ENCODE assay signal across 1 cellular context in the genomic region with DNA sequence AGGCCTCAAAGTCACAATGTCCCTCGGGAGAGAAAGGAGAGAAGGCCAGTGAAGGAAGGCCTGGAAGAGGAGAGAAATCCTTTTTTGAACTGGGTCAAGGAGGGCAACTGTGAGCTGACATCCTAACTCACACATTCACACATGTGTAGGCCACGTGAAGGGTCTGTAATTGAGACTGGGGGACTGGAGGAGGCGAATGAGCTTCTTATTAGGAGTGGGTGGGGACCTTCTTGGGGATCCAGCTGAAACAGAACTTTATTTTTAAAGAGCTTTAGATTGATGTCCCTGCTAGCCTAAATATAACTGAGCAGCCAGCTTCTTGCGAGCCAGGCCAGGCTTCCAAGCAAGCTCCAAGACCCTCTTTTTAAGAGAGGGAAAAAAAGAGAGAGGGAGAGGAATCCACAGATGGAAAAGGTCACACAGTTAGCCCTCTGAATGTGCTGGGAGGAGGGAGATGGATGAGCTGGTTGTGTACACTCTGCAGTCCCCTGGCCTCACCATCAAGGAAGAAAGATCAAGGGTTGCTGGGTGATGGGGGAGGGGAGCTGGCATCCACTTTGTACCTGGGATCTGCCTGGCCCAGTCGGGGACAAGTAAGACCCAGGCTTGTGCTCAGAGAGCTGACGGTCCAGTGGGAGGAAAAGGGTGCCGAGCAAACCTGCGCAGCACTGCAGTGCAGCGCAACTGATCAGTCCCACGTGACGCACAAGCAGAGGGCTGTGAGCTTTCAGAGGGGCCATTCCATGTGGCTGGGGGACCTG.
TF ChIP-seq lines count a peak whose summit lies in the region.

No MANE protein-coding gene starts in this region.

TF ChIP-seq in HepG2, 621 proteins besides CTCF, POLR2A, EP300 and RAD21 (continued from another document and continues in another):
- TF ChIP-seq MYC (CRISPR knock-in tag; IDR thresholded peaks at IDR 0.05; ENCODE audit: borderline replicate concordance) (0 out of 2 replicates have a peak, but pooled peaks have one; percentile 36), NR2F1 (CRISPR knock-in tag; IDR thresholded peaks at IDR 0.05) (peak in 1 of 2 experiments; percentile 52; a peak in 1 of 4 replicates), TBL1XR1 (IDR thresholded peaks at IDR 0.05; ENCODE audit: borderline replicate concordance, low read length, partially characterized antibody) (no peak), ZNF75D (CRISPR knock-in tag; IDR thresholded peaks at IDR 0.05; ENCODE audit: borderline replicate concordance) (no peak), ATF7 (IDR thresholded peaks at IDR 0.05) (no peak), ATF7 (CRISPR knock-in tag; IDR thresholded peaks at IDR 0.05) (no peak), POGZ (CRISPR knock-in tag; IDR thresholded peaks at IDR 0.05) (peak; percentile 20; the same call in 1 of the 2 replicates), TCF7 (IDR thresholded peaks at IDR 0.05; ENCODE audit: low read depth) (peak; percentile 68), YY1 (IDR thresholded peaks at IDR 0.05; ENCODE audit: insufficient read depth, insufficient replicate concordance, low read depth, low read length) (peak; percentile 11), ZNF768 (CRISPR knock-in tag; IDR thresholded peaks at IDR 0.05) (peak; percentile 53; the same call in 1 of the 2 replicates), SKI (IDR thresholded peaks at IDR 0.05; ENCODE audit: partially characterized antibody) (no peak), RELA (CRISPR knock-in tag; IDR thresholded peaks at IDR 0.05) (no peak), ZNF333 (CRISPR knock-in tag; IDR thresholded peaks at IDR 0.05; ENCODE audit: borderline replicate concordance) (0 out of 2 replicates have a peak, but pooled peaks have one; percentile 31), SMYD3 (CRISPR knock-in tag; IDR thresholded peaks at IDR 0.05) (no peak), CBX1 (IDR thresholded peaks at IDR 0.05; ENCODE audit: low read depth) (peak; percentile 37), ETV6 (CRISPR knock-in tag; conservative IDR thresholded peaks at IDR 0.05) (no peak), XRCC5 (optimal IDR thresholded peaks at IDR 0.05; ENCODE audit: low read length) (no peak), SOX13 (IDR thresholded peaks at IDR 0.05) (no peak), SOX13 (CRISPR knock-in tag; conservative IDR thresholded peaks at IDR 0.05 in 1 of 2, IDR thresholded peaks at IDR 0.05 in 1 of 2) (peak in 1 of 2 experiments; percentile 37; a peak in 1 of 4 replicates), RXRA (CRISPR knock-in tag; IDR thresholded peaks at IDR 0.05) (no peak), ZNF317 (CRISPR knock-in tag; IDR thresholded peaks at IDR 0.05) (no peak), ZNF670 (CRISPR knock-in tag; IDR thresholded peaks at IDR 0.05; ENCODE audit: borderline replicate concordance) (no peak), U2AF1 (optimal IDR thresholded peaks at IDR 0.05; ENCODE audit: low read depth, low read length) (no peak), ZFYVE20 (CRISPR knock-in tag; IDR thresholded peaks at IDR 0.05; ENCODE audit: borderline replicate concordance, low read depth) (no peak), HDAC2 (CRISPR knock-in tag; IDR thresholded peaks at IDR 0.05) (no peak), SRSF4 (IDR thresholded peaks at IDR 0.05; ENCODE audit: low read depth, low read length, poor library complexity, severe bottlenecking) (no peak), RBM22 (optimal IDR thresholded peaks at IDR 0.05; ENCODE audit: low read length) (no peak)
- TF ChIP-seq, protein P1, sequence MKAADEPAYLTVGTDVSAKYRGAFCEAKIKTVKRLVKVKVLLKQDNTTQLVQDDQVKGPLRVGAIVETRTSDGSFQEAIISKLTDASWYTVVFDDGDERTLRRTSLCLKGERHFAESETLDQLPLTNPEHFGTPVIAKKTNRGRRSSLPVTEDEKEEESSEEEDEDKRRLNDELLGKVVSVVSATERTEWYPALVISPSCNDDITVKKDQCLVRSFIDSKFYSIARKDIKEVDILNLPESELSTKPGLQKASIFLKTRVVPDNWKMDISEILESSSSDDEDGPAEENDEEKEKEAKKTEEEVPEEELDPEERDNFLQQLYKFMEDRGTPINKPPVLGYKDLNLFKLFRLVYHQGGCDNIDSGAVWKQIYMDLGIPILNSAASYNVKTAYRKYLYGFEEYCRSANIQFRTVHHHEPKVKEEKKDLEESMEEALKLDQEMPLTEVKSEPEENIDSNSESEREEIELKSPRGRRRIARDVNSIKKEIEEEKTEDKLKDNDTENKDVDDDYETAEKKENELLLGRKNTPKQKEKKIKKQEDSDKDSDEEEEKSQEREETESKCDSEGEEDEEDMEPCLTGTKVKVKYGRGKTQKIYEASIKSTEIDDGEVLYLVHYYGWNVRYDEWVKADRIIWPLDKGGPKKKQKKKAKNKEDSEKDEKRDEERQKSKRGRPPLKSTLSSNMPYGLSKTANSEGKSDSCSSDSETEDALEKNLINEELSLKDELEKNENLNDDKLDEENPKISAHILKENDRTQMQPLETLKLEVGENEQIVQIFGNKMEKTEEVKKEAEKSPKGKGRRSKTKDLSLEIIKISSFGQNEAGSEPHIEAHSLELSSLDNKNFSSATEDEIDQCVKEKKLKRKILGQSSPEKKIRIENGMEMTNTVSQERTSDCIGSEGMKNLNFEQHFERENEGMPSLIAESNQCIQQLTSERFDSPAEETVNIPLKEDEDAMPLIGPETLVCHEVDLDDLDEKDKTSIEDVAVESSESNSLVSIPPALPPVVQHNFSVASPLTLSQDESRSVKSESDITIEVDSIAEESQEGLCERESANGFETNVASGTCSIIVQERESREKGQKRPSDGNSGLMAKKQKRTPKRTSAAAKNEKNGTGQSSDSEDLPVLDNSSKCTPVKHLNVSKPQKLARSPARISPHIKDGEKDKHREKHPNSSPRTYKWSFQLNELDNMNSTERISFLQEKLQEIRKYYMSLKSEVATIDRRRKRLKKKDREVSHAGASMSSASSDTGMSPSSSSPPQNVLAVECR (CRISPR knock-in tag; IDR thresholded peaks at IDR 0.05; ENCODE audit: borderline replicate concordance): 0 out of 2 replicates have a peak, but pooled peaks have one; percentile 17
- TF ChIP-seq, protein P2, sequence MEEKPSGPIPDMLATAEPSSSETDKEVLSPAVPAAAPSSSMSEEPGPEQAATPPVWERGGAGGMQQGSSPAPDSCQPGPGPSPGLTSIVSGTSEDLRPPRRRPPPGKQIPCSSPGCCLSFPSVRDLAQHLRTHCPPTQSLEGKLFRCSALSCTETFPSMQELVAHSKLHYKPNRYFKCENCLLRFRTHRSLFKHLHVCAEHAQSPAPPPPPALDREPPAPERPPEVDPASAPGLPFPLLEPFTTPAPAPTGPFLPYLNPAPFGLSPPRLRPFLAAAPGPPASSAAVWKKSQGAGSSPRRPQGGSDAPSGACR (CRISPR knock-in tag; IDR thresholded peaks at IDR 0.05): 0 out of 2 replicates have a peak, but pooled peaks have one; percentile 36
- TF ChIP-seq, protein P3, sequence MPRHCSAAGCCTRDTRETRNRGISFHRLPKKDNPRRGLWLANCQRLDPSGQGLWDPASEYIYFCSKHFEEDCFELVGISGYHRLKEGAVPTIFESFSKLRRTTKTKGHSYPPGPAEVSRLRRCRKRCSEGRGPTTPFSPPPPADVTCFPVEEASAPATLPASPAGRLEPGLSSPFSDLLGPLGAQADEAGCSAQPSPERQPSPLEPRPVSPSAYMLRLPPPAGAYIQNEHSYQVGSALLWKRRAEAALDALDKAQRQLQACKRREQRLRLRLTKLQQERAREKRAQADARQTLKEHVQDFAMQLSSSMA (CRISPR knock-in tag; IDR thresholded peaks at IDR 0.05): no peak
- TF ChIP-seq, protein P4, sequence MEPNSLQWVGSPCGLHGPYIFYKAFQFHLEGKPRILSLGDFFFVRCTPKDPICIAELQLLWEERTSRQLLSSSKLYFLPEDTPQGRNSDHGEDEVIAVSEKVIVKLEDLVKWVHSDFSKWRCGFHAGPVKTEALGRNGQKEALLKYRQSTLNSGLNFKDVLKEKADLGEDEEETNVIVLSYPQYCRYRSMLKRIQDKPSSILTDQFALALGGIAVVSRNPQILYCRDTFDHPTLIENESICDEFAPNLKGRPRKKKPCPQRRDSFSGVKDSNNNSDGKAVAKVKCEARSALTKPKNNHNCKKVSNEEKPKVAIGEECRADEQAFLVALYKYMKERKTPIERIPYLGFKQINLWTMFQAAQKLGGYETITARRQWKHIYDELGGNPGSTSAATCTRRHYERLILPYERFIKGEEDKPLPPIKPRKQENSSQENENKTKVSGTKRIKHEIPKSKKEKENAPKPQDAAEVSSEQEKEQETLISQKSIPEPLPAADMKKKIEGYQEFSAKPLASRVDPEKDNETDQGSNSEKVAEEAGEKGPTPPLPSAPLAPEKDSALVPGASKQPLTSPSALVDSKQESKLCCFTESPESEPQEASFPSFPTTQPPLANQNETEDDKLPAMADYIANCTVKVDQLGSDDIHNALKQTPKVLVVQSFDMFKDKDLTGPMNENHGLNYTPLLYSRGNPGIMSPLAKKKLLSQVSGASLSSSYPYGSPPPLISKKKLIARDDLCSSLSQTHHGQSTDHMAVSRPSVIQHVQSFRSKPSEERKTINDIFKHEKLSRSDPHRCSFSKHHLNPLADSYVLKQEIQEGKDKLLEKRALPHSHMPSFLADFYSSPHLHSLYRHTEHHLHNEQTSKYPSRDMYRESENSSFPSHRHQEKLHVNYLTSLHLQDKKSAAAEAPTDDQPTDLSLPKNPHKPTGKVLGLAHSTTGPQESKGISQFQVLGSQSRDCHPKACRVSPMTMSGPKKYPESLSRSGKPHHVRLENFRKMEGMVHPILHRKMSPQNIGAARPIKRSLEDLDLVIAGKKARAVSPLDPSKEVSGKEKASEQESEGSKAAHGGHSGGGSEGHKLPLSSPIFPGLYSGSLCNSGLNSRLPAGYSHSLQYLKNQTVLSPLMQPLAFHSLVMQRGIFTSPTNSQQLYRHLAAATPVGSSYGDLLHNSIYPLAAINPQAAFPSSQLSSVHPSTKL (CRISPR knock-in tag; IDR thresholded peaks at IDR 0.05): peak; percentile 44; the same call in 1 of the 2 replicates
- TF ChIP-seq, protein P5, sequence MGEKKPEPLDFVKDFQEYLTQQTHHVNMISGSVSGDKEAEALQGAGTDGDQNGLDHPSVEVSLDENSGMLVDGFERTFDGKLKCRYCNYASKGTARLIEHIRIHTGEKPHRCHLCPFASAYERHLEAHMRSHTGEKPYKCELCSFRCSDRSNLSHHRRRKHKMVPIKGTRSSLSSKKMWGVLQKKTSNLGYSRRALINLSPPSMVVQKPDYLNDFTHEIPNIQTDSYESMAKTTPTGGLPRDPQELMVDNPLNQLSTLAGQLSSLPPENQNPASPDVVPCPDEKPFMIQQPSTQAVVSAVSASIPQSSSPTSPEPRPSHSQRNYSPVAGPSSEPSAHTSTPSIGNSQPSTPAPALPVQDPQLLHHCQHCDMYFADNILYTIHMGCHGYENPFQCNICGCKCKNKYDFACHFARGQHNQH (CRISPR knock-in tag; IDR thresholded peaks at IDR 0.05): no peak
- TF ChIP-seq, protein P6, sequence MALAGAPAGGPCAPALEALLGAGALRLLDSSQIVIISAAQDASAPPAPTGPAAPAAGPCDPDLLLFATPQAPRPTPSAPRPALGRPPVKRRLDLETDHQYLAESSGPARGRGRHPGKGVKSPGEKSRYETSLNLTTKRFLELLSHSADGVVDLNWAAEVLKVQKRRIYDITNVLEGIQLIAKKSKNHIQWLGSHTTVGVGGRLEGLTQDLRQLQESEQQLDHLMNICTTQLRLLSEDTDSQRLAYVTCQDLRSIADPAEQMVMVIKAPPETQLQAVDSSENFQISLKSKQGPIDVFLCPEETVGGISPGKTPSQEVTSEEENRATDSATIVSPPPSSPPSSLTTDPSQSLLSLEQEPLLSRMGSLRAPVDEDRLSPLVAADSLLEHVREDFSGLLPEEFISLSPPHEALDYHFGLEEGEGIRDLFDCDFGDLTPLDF (CRISPR knock-in tag; IDR thresholded peaks at IDR 0.05): no peak
- TF ChIP-seq, protein P7, sequence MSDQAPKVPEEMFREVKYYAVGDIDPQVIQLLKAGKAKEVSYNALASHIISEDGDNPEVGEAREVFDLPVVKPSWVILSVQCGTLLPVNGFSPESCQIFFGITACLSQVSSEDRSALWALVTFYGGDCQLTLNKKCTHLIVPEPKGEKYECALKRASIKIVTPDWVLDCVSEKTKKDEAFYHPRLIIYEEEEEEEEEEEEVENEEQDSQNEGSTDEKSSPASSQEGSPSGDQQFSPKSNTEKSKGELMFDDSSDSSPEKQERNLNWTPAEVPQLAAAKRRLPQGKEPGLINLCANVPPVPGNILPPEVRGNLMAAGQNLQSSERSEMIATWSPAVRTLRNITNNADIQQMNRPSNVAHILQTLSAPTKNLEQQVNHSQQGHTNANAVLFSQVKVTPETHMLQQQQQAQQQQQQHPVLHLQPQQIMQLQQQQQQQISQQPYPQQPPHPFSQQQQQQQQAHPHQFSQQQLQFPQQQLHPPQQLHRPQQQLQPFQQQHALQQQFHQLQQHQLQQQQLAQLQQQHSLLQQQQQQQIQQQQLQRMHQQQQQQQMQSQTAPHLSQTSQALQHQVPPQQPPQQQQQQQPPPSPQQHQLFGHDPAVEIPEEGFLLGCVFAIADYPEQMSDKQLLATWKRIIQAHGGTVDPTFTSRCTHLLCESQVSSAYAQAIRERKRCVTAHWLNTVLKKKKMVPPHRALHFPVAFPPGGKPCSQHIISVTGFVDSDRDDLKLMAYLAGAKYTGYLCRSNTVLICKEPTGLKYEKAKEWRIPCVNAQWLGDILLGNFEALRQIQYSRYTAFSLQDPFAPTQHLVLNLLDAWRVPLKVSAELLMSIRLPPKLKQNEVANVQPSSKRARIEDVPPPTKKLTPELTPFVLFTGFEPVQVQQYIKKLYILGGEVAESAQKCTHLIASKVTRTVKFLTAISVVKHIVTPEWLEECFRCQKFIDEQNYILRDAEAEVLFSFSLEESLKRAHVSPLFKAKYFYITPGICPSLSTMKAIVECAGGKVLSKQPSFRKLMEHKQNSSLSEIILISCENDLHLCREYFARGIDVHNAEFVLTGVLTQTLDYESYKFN (CRISPR knock-in tag; conservative IDR thresholded peaks at IDR 0.05): peak; percentile 79
- TF ChIP-seq, protein P8, sequence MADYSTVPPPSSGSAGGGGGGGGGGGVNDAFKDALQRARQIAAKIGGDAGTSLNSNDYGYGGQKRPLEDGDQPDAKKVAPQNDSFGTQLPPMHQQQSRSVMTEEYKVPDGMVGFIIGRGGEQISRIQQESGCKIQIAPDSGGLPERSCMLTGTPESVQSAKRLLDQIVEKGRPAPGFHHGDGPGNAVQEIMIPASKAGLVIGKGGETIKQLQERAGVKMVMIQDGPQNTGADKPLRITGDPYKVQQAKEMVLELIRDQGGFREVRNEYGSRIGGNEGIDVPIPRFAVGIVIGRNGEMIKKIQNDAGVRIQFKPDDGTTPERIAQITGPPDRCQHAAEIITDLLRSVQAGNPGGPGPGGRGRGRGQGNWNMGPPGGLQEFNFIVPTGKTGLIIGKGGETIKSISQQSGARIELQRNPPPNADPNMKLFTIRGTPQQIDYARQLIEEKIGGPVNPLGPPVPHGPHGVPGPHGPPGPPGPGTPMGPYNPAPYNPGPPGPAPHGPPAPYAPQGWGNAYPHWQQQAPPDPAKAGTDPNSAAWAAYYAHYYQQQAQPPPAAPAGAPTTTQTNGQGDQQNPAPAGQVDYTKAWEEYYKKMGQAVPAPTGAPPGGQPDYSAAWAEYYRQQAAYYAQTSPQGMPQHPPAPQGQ (CRISPR knock-in tag; IDR thresholded peaks at IDR 0.05; ENCODE audit: borderline replicate concordance): no peak
- TF ChIP-seq, protein P9, sequence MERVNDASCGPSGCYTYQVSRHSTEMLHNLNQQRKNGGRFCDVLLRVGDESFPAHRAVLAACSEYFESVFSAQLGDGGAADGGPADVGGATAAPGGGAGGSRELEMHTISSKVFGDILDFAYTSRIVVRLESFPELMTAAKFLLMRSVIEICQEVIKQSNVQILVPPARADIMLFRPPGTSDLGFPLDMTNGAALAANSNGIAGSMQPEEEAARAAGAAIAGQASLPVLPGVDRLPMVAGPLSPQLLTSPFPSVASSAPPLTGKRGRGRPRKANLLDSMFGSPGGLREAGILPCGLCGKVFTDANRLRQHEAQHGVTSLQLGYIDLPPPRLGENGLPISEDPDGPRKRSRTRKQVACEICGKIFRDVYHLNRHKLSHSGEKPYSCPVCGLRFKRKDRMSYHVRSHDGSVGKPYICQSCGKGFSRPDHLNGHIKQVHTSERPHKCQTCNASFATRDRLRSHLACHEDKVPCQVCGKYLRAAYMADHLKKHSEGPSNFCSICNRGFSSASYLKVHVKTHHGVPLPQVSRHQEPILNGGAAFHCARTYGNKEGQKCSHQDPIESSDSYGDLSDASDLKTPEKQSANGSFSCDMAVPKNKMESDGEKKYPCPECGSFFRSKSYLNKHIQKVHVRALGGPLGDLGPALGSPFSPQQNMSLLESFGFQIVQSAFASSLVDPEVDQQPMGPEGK (CRISPR knock-in tag; IDR thresholded peaks at IDR 0.05): no peak
